In the genomic region with DNA sequence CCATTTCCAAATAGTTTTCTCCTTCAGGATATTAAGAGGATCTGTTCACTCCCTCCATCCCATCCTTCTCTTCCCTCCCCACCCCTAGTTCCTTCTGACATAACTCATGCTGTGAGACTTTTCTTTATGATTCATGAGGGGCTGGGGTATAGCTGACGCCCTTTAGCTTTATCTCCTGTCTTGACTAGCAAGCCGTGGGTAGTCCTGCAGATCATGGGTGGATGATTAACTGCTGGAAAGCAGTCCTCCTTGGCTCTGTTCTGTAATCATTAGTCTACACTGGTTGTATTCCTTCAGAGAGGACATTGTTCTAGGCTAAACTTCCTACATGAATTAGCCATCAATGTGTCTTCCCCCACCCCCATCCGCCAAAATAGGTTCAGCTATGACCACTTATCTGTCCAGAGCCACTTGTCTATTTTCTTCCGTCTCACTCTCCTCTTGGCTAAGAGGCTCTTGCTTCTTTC, we compare ENCODE assay signal across 1 cellular context.
A peak's percentile ranks its signal among the peaks of the same experiment; 100 is the strongest.
TF ChIP-seq lines count a peak whose summit lies in the region.

No MANE protein-coding gene starts in this region.

TF ChIP-seq in K562, 482 proteins besides CTCF, POLR2A, EP300 and RAD21 (continued from another document and continues in another):
- TF ChIP-seq, protein P1, sequence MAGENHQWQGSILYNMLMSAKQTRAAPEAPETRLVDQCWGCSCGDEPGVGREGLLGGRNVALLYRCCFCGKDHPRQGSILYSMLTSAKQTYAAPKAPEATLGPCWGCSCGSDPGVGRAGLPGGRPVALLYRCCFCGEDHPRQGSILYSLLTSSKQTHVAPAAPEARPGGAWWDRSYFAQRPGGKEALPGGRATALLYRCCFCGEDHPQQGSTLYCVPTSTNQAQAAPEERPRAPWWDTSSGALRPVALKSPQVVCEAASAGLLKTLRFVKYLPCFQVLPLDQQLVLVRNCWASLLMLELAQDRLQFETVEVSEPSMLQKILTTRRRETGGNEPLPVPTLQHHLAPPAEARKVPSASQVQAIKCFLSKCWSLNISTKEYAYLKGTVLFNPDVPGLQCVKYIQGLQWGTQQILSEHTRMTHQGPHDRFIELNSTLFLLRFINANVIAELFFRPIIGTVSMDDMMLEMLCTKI (IDR thresholded peaks at IDR 0.05; ENCODE audit: partially characterized antibody): no peak
- TF ChIP-seq E2F3 (CRISPR knock-in tag; IDR thresholded peaks at IDR 0.05): no peak
- peak; percentile 76; the same call in 1 of the 2 replicates for TF ChIP-seq ZSCAN29 (IDR thresholded peaks at IDR 0.05)
- no peak for TF ChIP-seq SPI1 (IDR thresholded peaks at IDR 0.05; ENCODE audit: borderline replicate concordance, low read depth, low read length)
- no peak for TF ChIP-seq ZNF444 (CRISPR knock-in tag; IDR thresholded peaks at IDR 0.05)
- TF ChIP-seq SMARCC2 (IDR thresholded peaks at IDR 0.05; ENCODE audit: low read depth): peak; percentile 48; the same call in 1 of the 2 replicates
- TF ChIP-seq, protein P2, sequence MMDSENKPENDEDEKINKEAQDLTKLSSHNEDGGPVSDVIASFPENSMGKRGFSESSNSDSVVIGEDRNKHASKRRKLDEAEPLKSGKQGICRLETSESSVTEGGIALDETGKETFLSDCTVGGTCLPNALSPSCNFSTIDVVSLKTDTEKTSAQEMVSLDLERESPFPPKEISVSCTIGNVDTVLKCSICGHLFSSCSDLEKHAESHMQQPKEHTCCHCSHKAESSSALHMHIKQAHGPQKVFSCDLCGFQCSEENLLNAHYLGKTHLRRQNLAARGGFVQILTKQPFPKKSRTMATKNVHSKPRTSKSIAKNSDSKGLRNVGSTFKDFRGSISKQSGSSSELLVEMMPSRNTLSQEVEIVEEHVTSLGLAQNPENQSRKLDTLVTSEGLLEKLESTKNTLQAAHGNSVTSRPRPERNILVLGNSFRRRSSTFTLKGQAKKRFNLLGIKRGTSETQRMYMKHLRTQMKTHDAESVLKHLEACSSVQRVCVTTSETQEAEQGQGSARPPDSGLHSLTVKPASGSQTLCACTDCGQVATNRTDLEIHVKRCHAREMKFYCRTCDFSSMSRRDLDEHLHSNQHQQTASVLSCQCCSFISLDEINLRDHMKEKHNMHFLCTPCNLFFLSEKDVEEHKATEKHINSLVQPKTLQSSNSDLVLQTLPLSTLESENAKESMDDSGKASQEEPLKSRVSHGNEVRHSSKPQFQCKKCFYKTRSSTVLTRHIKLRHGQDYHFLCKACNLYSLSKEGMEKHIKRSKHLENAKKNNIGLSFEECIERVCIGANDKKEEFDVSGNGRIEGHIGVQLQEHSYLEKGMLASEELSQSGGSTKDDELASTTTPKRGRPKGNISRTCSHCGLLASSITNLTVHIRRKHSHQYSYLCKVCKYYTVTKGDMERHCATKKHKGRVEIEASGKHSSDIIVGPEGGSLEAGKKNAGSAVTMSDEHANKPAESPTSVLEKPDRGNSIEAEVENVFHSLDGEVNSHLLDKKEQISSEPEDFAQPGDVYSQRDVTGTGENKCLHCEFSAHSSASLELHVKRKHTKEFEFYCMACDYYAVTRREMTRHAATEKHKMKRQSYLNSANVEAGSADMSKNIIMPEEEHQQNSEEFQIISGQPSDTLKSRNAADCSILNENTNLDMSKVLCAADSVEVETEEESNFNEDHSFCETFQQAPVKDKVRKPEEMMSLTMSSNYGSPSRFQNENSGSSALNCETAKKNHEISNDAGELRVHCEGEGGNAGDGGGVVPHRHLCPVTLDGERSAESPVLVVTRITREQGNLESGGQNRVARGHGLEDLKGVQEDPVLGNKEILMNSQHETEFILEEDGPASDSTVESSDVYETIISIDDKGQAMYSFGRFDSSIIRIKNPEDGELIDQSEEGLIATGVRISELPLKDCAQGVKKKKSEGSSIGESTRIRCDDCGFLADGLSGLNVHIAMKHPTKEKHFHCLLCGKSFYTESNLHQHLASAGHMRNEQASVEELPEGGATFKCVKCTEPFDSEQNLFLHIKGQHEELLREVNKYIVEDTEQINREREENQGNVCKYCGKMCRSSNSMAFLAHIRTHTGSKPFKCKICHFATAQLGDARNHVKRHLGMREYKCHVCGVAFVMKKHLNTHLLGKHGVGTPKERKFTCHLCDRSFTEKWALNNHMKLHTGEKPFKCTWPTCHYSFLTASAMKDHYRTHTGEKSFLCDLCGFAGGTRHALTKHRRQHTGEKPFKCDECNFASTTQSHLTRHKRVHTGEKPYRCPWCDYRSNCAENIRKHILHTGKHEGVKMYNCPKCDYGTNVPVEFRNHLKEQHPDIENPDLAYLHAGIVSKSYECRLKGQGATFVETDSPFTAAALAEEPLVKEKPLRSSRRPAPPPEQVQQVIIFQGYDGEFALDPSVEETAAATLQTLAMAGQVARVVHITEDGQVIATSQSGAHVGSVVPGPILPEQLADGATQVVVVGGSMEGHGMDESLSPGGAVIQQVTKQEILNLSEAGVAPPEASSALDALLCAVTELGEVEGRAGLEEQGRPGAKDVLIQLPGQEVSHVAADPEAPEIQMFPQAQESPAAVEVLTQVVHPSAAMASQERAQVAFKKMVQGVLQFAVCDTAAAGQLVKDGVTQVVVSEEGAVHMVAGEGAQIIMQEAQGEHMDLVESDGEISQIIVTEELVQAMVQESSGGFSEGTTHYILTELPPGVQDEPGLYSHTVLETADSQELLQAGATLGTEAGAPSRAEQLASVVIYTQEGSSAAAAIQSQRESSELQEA (IDR thresholded peaks at IDR 0.05; ENCODE audit: low read depth): no peak
- peak; percentile 61 for TF ChIP-seq TAL1 (IDR thresholded peaks at IDR 0.05)
- TF ChIP-seq TEAD2 (tag; IDR thresholded peaks at IDR 0.05): no peak
- no peak for TF ChIP-seq HNRNPL (IDR thresholded peaks at IDR 0.05; ENCODE audit: low read depth, low read length)
- no peak for TF ChIP-seq BACH1 (tag; IDR thresholded peaks at IDR 0.05)
- TF ChIP-seq CTBP1 (IDR thresholded peaks at IDR 0.05; ENCODE audit: borderline replicate concordance): no peak; the same call in 1 of the 2 replicates
- 0 out of 2 replicates have a peak, but pooled peaks have one; percentile 69 for TF ChIP-seq KLF1 (tag; IDR thresholded peaks at IDR 0.05)
- TF ChIP-seq, protein P3, sequence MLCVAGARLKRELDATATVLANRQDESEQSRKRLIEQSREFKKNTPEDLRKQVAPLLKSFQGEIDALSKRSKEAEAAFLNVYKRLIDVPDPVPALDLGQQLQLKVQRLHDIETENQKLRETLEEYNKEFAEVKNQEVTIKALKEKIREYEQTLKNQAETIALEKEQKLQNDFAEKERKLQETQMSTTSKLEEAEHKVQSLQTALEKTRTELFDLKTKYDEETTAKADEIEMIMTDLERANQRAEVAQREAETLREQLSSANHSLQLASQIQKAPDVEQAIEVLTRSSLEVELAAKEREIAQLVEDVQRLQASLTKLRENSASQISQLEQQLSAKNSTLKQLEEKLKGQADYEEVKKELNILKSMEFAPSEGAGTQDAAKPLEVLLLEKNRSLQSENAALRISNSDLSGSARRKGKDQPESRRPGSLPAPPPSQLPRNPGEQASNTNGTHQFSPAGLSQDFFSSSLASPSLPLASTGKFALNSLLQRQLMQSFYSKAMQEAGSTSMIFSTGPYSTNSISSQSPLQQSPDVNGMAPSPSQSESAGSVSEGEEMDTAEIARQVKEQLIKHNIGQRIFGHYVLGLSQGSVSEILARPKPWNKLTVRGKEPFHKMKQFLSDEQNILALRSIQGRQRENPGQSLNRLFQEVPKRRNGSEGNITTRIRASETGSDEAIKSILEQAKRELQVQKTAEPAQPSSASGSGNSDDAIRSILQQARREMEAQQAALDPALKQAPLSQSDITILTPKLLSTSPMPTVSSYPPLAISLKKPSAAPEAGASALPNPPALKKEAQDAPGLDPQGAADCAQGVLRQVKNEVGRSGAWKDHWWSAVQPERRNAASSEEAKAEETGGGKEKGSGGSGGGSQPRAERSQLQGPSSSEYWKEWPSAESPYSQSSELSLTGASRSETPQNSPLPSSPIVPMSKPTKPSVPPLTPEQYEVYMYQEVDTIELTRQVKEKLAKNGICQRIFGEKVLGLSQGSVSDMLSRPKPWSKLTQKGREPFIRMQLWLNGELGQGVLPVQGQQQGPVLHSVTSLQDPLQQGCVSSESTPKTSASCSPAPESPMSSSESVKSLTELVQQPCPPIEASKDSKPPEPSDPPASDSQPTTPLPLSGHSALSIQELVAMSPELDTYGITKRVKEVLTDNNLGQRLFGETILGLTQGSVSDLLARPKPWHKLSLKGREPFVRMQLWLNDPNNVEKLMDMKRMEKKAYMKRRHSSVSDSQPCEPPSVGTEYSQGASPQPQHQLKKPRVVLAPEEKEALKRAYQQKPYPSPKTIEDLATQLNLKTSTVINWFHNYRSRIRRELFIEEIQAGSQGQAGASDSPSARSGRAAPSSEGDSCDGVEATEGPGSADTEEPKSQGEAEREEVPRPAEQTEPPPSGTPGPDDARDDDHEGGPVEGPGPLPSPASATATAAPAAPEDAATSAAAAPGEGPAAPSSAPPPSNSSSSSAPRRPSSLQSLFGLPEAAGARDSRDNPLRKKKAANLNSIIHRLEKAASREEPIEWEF (CRISPR knock-in tag; IDR thresholded peaks at IDR 0.05): no peak
- TF ChIP-seq, protein P4, sequence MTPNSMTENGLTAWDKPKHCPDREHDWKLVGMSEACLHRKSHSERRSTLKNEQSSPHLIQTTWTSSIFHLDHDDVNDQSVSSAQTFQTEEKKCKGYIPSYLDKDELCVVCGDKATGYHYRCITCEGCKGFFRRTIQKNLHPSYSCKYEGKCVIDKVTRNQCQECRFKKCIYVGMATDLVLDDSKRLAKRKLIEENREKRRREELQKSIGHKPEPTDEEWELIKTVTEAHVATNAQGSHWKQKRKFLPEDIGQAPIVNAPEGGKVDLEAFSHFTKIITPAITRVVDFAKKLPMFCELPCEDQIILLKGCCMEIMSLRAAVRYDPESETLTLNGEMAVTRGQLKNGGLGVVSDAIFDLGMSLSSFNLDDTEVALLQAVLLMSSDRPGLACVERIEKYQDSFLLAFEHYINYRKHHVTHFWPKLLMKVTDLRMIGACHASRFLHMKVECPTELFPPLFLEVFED (CRISPR knock-in tag; conservative IDR thresholded peaks at IDR 0.05): no peak
- TF ChIP-seq, protein P5, sequence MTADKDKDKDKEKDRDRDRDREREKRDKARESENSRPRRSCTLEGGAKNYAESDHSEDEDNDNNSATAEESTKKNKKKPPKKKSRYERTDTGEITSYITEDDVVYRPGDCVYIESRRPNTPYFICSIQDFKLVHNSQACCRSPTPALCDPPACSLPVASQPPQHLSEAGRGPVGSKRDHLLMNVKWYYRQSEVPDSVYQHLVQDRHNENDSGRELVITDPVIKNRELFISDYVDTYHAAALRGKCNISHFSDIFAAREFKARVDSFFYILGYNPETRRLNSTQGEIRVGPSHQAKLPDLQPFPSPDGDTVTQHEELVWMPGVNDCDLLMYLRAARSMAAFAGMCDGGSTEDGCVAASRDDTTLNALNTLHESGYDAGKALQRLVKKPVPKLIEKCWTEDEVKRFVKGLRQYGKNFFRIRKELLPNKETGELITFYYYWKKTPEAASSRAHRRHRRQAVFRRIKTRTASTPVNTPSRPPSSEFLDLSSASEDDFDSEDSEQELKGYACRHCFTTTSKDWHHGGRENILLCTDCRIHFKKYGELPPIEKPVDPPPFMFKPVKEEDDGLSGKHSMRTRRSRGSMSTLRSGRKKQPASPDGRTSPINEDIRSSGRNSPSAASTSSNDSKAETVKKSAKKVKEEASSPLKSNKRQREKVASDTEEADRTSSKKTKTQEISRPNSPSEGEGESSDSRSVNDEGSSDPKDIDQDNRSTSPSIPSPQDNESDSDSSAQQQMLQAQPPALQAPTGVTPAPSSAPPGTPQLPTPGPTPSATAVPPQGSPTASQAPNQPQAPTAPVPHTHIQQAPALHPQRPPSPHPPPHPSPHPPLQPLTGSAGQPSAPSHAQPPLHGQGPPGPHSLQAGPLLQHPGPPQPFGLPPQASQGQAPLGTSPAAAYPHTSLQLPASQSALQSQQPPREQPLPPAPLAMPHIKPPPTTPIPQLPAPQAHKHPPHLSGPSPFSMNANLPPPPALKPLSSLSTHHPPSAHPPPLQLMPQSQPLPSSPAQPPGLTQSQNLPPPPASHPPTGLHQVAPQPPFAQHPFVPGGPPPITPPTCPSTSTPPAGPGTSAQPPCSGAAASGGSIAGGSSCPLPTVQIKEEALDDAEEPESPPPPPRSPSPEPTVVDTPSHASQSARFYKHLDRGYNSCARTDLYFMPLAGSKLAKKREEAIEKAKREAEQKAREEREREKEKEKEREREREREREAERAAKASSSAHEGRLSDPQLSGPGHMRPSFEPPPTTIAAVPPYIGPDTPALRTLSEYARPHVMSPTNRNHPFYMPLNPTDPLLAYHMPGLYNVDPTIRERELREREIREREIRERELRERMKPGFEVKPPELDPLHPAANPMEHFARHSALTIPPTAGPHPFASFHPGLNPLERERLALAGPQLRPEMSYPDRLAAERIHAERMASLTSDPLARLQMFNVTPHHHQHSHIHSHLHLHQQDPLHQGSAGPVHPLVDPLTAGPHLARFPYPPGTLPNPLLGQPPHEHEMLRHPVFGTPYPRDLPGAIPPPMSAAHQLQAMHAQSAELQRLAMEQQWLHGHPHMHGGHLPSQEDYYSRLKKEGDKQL (CRISPR knock-in tag; IDR thresholded peaks at IDR 0.05; ENCODE audit: borderline replicate concordance): no peak
- no peak for TF ChIP-seq CHCHD3 (CRISPR knock-in tag; IDR thresholded peaks at IDR 0.05)
- TF ChIP-seq ZNF263 (CRISPR knock-in tag; IDR thresholded peaks at IDR 0.05; ENCODE audit: borderline replicate concordance): 0 out of 2 replicates have a peak, but pooled peaks have one; percentile 41
- TF ChIP-seq ZNF507 (tag; conservative IDR thresholded peaks at IDR 0.05): no peak
- no peak for TF ChIP-seq POLR3A (IDR thresholded peaks at IDR 0.05; ENCODE audit: borderline replicate concordance, extremely low read depth, insufficient read depth, insufficient read length)
- no peak for TF ChIP-seq RUNX1 (IDR thresholded peaks at IDR 0.05; ENCODE audit: low read depth)
- no peak for TF ChIP-seq RBM39 (optimal IDR thresholded peaks at IDR 0.05; ENCODE audit: low read depth, low read length)
- no peak for TF ChIP-seq NCOA2 (IDR thresholded peaks at IDR 0.05; ENCODE audit: partially characterized antibody in 2 of 2)
- no peak for TF ChIP-seq ELF1 (tag; IDR thresholded peaks at IDR 0.05)
- no peak for TF ChIP-seq ZNF347 (CRISPR knock-in tag; IDR thresholded peaks at IDR 0.05; ENCODE audit: low read depth)
- no peak for TF ChIP-seq ZNF134 (CRISPR knock-in tag; conservative IDR thresholded peaks at IDR 0.05)
- TF ChIP-seq, protein P6, sequence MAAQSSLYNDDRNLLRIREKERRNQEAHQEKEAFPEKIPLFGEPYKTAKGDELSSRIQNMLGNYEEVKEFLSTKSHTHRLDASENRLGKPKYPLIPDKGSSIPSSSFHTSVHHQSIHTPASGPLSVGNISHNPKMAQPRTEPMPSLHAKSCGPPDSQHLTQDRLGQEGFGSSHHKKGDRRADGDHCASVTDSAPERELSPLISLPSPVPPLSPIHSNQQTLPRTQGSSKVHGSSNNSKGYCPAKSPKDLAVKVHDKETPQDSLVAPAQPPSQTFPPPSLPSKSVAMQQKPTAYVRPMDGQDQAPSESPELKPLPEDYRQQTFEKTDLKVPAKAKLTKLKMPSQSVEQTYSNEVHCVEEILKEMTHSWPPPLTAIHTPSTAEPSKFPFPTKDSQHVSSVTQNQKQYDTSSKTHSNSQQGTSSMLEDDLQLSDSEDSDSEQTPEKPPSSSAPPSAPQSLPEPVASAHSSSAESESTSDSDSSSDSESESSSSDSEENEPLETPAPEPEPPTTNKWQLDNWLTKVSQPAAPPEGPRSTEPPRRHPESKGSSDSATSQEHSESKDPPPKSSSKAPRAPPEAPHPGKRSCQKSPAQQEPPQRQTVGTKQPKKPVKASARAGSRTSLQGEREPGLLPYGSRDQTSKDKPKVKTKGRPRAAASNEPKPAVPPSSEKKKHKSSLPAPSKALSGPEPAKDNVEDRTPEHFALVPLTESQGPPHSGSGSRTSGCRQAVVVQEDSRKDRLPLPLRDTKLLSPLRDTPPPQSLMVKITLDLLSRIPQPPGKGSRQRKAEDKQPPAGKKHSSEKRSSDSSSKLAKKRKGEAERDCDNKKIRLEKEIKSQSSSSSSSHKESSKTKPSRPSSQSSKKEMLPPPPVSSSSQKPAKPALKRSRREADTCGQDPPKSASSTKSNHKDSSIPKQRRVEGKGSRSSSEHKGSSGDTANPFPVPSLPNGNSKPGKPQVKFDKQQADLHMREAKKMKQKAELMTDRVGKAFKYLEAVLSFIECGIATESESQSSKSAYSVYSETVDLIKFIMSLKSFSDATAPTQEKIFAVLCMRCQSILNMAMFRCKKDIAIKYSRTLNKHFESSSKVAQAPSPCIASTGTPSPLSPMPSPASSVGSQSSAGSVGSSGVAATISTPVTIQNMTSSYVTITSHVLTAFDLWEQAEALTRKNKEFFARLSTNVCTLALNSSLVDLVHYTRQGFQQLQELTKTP (IDR thresholded peaks at IDR 0.05; ENCODE audit: low read depth in 1 of 2, partially characterized antibody in 2 of 2): no peak
